Comparison of ENCODE assay signal across 33 cellular contexts in the genomic region with DNA sequence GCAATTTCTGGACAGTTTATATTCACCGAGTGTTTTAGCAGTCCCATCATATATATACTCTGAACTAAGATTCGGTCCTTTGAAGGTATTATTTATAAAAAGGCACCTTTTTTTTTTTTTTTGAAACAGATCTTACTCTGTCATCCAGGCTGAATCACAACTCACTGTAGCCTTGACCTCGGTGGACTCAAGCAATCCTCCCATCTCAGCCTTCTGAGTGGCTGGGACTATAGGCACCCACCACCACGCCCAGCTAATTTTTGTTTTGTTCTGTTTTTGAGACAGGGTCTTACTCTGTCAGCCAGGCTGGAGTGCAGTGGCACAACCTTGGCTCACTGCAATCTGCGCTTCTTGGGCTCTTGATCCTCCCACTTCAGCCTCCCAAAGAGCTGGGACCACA.
"Had no signal": no experiment of that assay in that cellular context is flagged by ENCODE, and none has a peak within 500 bp of the region (broad histone marks: within the 10 kb centered on the region; RNA-seq: fewer than 3 reads in every experiment).

No MANE protein-coding gene starts in this region.

- H3K4me3 ChIP-seq: body of pancreas, breast epithelium had no signal

- H3K9me3 ChIP-seq: body of pancreas, breast epithelium had no signal

- ATAC-seq: activated CD8-positive, alpha-beta T cell treated with anti-CD3 and anti-CD28 coated beads for 36 hours; activated naive CD4-positive, alpha-beta T cell treated with anti-CD3 and anti-CD28 coated beads, Interleukin-2, amount 50 U/mL, for 72 hours; activated T-cell treated with anti-CD3 and anti-CD28 coated beads, Interleukin-2, amount 50 U/mL, for 4 hours; activated T-cell treated with anti-CD3 and anti-CD28 coated beads, Interleukin-2, amount 50 U/mL, for 72 hours; activated T-helper 17 cell treated with anti-CD3 and anti-CD28 coated beads, Interleukin-2, amount 50 U/mL, for 72 hours; body of pancreas had no signal

- H3K36me3 ChIP-seq: brain microvascular endothelial cell, breast epithelium had no signal

- H3K27ac ChIP-seq: body of pancreas, brain microvascular endothelial cell, breast epithelium, VCaP had no signal

- DNase-seq: activated B cell treated with CpG ODN at 0.5 μM for 24 hours; activated CD4-positive, alpha-beta memory T cell treated with anti-CD3 and anti-CD28 coated beads for 36 hours; activated CD4-positive, alpha-beta T cell treated with anti-CD3 and anti-CD28 coated beads for 4 hours; activated CD4-positive, alpha-beta T cell treated with anti-CD3 and anti-CD28 coated beads, Interleukin-2, amount 10 ng/mL, durations not matched to agents 24 days and 14 days; activated CD4-positive, alpha-beta T cell treated with anti-CD3 and anti-CD28 coated beads, Interleukin-2, amount 50 U/mL, for 1 hour; activated CD4-positive, alpha-beta T cell treated with anti-CD3 and anti-CD28 coated beads, Interleukin-2, amount 50 U/mL, for 4 hours; activated CD4-positive, CD25-positive, alpha-beta regulatory T cell treated with anti-CD3 and anti-CD28 coated beads, Interleukin-2, amount 50 U/mL, for 72 hours; activated CD8-positive, alpha-beta memory T cell treated with anti-CD3 and anti-CD28 coated beads, Interleukin-2, amount 50 U/mL, for 4 hours; activated CD8-positive, alpha-beta T cell treated with anti-CD3 and anti-CD28 coated beads for 36 hours; activated effector memory CD4-positive, alpha-beta T cell treated with anti-CD3 and anti-CD28 coated beads, Interleukin-2, amount 50 U/mL, for 16 hours; activated gamma-delta T cell treated with Interleukin-2 at 50 U/mL for 16 hours; activated naive CD4-positive, alpha-beta T cell; activated naive CD4-positive, alpha-beta T cell treated with anti-CD3 and anti-CD28 coated beads for 36 hours; activated naive CD4-positive, alpha-beta T cell treated with anti-CD3 and anti-CD28 coated beads, Interleukin-2, amount 50 U/mL, for 16 hours; activated naive CD8-positive, alpha-beta T cell treated with anti-CD3 and anti-CD28 coated beads for 36 hours; activated T-cell treated with anti-CD3 and anti-CD28 coated beads for 4 hours; activated T-cell treated with anti-CD3 and anti-CD28 coated beads, Interleukin-2, amount 50 U/mL, for 1 hour; activated T-cell treated with anti-CD3 and anti-CD28 coated beads, Interleukin-2, amount 50 U/mL, for 4 hours; activated T-cell treated with anti-CD3 and anti-CD28 coated beads, Interleukin-2, amount 50 U/mL, for 72 hours; amniotic stem cell; aorta; body of pancreas; brain microvascular endothelial cell; central memory CD4-positive, alpha-beta T cell; T-helper 1 cell; T-helper 2 cell; T-helper 9 cell had no signal

- H3K27me3 ChIP-seq: body of pancreas, brain microvascular endothelial cell, breast epithelium had no signal

- H3K4me1 ChIP-seq: breast epithelium had no signal

- FAIRE-seq: astrocyte, TTC549 had no signal
